ENCODE assay signal across 20 cellular contexts in genomic region chrX:155435744-155436112, GRCh38.
"Had no signal": no experiment of that assay in that cellular context is flagged by ENCODE, and none has a peak within 500 bp of the region (broad histone marks: within the 10 kb centered on the region; RNA-seq: fewer than 3 reads in every experiment).

No MANE protein-coding gene starts in this region.

- DNase-seq: dermis blood vessel endothelial cell; dorsolateral prefrontal cortex; effector CD4-positive, alpha-beta T cell; effector memory CD4-positive, alpha-beta T cell; esophagus squamous epithelium; foreskin fibroblast; foreskin melanocyte; gastrocnemius medialis; glutamatergic neuron; head of caudate nucleus; heart right ventricle; hippocampal formation; left cardiac atrium; left lung; lower lobe of right lung; mesenchymal stem cell; mucosa of descending colon; naive B cell had no signal

- ATAC-seq: esophagus mucosa; gastrocnemius medialis; left lung; lower lobe of right lung; mucosa of descending colon; naive thymus-derived CD8-positive, alpha-beta T cell had no signal
